ENCODE assay signal across 8 cellular contexts in the genomic region with DNA sequence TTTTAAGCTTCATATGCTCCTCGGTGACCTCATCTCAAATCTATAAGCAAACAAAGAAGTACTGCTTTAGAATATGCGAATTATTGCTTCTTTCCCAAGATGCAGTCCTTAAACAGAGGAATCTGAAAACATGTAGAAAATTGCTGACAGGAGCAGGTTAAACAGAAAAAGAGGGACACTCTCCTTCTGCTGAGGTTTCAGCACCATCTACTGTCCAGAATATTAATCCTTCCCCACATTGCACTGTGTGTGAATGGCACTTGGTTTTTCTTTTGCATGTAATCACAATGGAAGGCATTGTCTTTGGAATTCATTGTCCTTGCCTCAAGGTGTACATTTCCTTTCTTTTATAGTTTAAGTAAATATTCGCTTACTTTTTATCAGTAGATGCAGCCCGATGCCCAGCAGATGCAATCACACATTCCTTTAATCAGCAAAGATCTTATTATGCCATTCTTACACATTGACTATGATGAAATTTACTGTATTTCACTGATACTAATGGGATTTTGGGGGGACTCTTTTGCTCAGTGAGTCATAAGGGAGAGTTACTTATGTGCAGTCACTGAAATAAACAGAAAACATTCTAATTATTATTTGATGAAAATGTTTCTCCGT.
A peak's percentile ranks its signal among the peaks of the same experiment; 100 is the strongest.
DNase-seq lines count a peak whose midpoint lies in the region; ATAC-seq and TF ChIP-seq lines count a peak whose summit lies in the region.

No MANE protein-coding gene starts in this region.

- DNase-seq in BE2C (no peak), HuH-7 (ENCODE audit: low spot score) (peak; percentile 47), SK-N-DZ (ENCODE audit: low spot score) (peak; percentile 54), left ventricle myocardium superior (no peak), thyroid gland (no peak), tibial artery (no peak)
- DNase-seq in activated T-cell treated with anti-CD3 and anti-CD28 coated beads, Interleukin-2, amount 50 U/mL, for 48 hours: no peak

- WGBS in thyroid gland, 2 donors: 32 to 34% methylated on average over 5 of the region's 5 CpGs

- TF ChIP-seq POLR2A in thyroid gland (IDR thresholded peaks at IDR 0.05): no peak

- H3K4me1 ChIP-seq in BE2C (no peaks in the 10 kb centered on the region), thyroid gland (peaks cover 8 to 12% of the 10 kb centered on the region in 2 donors), tibial artery (peaks cover 0 to 8% (median 0%) of the 10 kb centered on the region in 4 donors)

- intact Hi-C loops in left ventricle myocardium superior (cut with micrococcal nuclease): no loop called here
- intact Hi-C loops in thyroid gland (cut with DNase I): no loop called here
- intact Hi-C loops in tibial artery (cut with DNase I; ENCODE audit: low total_unique reads): loop anchor here (5.0 kb wide), 1 partner anchor 507 kb away; no protein-coding TSS in a partner anchor

- peak; percentile 61 for TF ChIP-seq CTCF in BE2C (IDR thresholded peaks at IDR 0.05; ENCODE audit: low read depth, low read length)
- peak in 4 of 6 experiments; percentile 51 to 90 (median 76) for TF ChIP-seq CTCF in thyroid gland (IDR thresholded peaks at IDR 0.05)
- peak in 1 of 2 experiments; percentile 32 for TF ChIP-seq CTCF in tibial artery (IDR thresholded peaks at IDR 0.05)

- no peaks in the 10 kb centered on the region for H3K27me3 ChIP-seq in BE2C
- H3K27me3 ChIP-seq in thyroid gland: no peaks in the 10 kb centered on the region
- H3K27me3 ChIP-seq in tibial artery: no peaks in the 10 kb centered on the region

- H3K27ac ChIP-seq in thyroid gland: no peak overlapping the region
- no peak overlapping the region for H3K27ac ChIP-seq in tibial artery

- H3K4me3 ChIP-seq in BE2C (ENCODE audit: low read depth, low read length) (no peak overlapping the region), thyroid gland (replicated peaks in 1 of 3) (no peak overlapping the region), tibial artery (no peak overlapping the region)

- ATAC-seq in GM19455 (IDR thresholded peaks at IDR 0.05; ENCODE audit: unreplicated experiment) (peak; percentile 65), left ventricle myocardium superior (peak; percentile 61)

- H3K36me3 ChIP-seq in BE2C (no peaks in the 10 kb centered on the region), thyroid gland (no peaks in the 10 kb centered on the region), tibial artery (no peaks in the 10 kb centered on the region)

- H3K9me3 ChIP-seq in BE2C (no peaks in the 10 kb centered on the region), thyroid gland (no peaks in the 10 kb centered on the region), tibial artery (no peaks in the 10 kb centered on the region)

Comparison
In these comparisons a context has a peak if more than half of its experiments do, and no peak if none do; other contexts are left out.
1. DNase-seq: peak in HuH-7 (single experiment) and SK-N-DZ (single experiment); none in BE2C (single experiment), left ventricle myocardium superior (single experiment), thyroid gland (0 of 2), activated T-cell treated with anti-CD3 and anti-CD28 coated beads, Interleukin-2, amount 50 U/mL, for 48 hours (0 of 2) and tibial artery (0 of 2).